1 cellular context compared by ENCODE assay signal in the genomic region with DNA sequence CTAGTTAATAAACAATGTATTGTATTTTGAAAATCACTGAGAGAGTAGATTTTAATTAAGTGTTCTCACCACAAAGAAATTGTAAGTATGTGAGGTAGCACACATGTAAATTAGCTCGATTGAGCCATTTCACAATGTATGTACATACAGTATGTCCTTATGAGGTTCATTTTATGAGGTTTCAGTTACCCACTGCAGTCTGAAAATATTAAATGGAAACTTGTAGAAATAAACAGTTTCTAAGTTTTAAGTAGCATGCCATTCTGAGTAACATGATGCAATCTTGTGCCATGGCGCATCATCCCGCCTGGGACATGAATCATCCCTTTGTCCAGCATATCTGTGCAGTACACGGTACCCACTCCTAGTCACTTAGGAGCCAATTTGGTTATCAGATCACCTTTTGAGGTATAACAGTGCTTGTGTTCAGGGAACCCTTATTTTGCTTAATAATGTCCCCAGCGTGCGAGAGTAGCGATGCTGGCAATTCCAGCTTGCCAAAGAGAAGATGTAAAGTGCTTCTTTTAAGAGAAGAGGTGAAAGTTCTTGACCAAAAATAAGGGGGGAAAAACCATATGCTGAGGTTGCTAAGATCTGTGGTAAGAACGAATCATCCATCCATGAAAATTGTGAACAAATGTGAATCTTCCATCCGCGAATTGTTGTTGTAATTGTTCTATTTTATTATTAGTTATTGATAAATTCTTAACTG.
A peak's percentile ranks its signal among the peaks of the same experiment; 100 is the strongest.
TF ChIP-seq lines count a peak whose summit lies in the region.

No MANE protein-coding gene starts in this region.

TF ChIP-seq in K562, 482 proteins besides CTCF, POLR2A, EP300 and RAD21 (continued from another document and continues in another):
- TF ChIP-seq, protein P1, sequence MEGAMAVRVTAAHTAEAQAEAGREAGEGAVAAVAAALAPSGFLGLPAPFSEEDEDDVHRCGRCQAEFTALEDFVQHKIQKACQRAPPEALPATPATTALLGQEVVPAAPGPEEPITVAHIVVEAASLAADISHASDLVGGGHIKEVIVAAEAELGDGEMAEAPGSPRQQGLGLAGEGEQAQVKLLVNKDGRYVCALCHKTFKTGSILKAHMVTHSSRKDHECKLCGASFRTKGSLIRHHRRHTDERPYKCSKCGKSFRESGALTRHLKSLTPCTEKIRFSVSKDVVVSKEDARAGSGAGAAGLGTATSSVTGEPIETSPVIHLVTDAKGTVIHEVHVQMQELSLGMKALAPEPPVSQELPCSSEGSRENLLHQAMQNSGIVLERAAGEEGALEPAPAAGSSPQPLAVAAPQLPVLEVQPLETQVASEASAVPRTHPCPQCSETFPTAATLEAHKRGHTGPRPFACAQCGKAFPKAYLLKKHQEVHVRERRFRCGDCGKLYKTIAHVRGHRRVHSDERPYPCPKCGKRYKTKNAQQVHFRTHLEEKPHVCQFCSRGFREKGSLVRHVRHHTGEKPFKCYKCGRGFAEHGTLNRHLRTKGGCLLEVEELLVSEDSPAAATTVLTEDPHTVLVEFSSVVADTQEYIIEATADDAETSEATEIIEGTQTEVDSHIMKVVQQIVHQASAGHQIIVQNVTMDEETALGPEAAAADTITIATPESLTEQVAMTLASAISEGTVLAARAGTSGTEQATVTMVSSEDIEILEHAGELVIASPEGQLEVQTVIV (CRISPR knock-in tag; IDR thresholded peaks at IDR 0.05; ENCODE audit: borderline replicate concordance) = no peak
- TF ChIP-seq, protein P2, sequence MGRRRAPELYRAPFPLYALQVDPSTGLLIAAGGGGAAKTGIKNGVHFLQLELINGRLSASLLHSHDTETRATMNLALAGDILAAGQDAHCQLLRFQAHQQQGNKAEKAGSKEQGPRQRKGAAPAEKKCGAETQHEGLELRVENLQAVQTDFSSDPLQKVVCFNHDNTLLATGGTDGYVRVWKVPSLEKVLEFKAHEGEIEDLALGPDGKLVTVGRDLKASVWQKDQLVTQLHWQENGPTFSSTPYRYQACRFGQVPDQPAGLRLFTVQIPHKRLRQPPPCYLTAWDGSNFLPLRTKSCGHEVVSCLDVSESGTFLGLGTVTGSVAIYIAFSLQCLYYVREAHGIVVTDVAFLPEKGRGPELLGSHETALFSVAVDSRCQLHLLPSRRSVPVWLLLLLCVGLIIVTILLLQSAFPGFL (CRISPR knock-in tag; IDR thresholded peaks at IDR 0.05) = no peak
- TF ChIP-seq ZNF740 (CRISPR knock-in tag; IDR thresholded peaks at IDR 0.05) = no peak
- no peak for TF ChIP-seq ZNF740 (tag; IDR thresholded peaks at IDR 0.05)
- TF ChIP-seq ZNF134 (CRISPR knock-in tag; conservative IDR thresholded peaks at IDR 0.05) = no peak
- peak; percentile 94 for TF ChIP-seq CTBP1 (IDR thresholded peaks at IDR 0.05; ENCODE audit: borderline replicate concordance)
- TF ChIP-seq, protein P3, sequence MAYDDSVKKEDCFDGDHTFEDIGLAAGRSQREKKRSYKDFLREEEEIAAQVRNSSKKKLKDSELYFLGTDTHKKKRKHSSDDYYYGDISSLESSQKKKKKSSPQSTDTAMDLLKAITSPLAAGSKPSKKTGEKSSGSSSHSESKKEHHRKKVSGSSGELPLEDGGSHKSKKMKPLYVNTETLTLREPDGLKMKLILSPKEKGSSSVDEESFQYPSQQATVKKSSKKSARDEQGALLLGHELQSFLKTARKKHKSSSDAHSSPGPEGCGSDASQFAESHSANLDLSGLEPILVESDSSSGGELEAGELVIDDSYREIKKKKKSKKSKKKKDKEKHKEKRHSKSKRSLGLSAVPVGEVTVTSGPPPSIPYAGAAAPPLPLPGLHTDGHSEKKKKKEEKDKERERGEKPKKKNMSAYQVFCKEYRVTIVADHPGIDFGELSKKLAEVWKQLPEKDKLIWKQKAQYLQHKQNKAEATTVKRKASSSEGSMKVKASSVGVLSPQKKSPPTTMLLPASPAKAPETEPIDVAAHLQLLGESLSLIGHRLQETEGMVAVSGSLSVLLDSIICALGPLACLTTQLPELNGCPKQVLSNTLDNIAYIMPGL (CRISPR knock-in tag; IDR thresholded peaks at IDR 0.05) = no peak
- TF ChIP-seq ZNF518B (CRISPR knock-in tag; IDR thresholded peaks at IDR 0.05) = no peak
- no peak for TF ChIP-seq RBM22 (IDR thresholded peaks at IDR 0.05; ENCODE audit: low read depth, low read length, poor library complexity, severe bottlenecking)
- TF ChIP-seq ZNF165 (CRISPR knock-in tag; IDR thresholded peaks at IDR 0.05; ENCODE audit: borderline replicate concordance) = no peak
- TF ChIP-seq, protein P4, sequence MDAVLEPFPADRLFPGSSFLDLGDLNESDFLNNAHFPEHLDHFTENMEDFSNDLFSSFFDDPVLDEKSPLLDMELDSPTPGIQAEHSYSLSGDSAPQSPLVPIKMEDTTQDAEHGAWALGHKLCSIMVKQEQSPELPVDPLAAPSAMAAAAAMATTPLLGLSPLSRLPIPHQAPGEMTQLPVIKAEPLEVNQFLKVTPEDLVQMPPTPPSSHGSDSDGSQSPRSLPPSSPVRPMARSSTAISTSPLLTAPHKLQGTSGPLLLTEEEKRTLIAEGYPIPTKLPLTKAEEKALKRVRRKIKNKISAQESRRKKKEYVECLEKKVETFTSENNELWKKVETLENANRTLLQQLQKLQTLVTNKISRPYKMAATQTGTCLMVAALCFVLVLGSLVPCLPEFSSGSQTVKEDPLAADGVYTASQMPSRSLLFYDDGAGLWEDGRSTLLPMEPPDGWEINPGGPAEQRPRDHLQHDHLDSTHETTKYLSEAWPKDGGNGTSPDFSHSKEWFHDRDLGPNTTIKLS (IDR thresholded peaks at IDR 0.05; ENCODE audit: borderline replicate concordance, low read depth) = no peak
- TF ChIP-seq NCOA1 (IDR thresholded peaks at IDR 0.05; ENCODE audit: low read depth) = no peak
- 0 out of 4 replicates have a peak, but pooled peaks of 1 of the 2 experiments have one; percentile 21 for TF ChIP-seq ZNF318 (IDR thresholded peaks at IDR 0.05; ENCODE audit: borderline replicate concordance in 1 of 2, low read depth in 1 of 2)
- no peak for TF ChIP-seq NFIC (IDR thresholded peaks at IDR 0.05)
- no peak for TF ChIP-seq ZBTB12 (CRISPR knock-in tag; IDR thresholded peaks at IDR 0.05)
- TF ChIP-seq TCF3 (CRISPR knock-in tag; IDR thresholded peaks at IDR 0.05) = peak; percentile 66
- TF ChIP-seq TAL1 (IDR thresholded peaks at IDR 0.05) = peak; percentile 49; the same call in 1 of the 2 replicates
- no peak for TF ChIP-seq DIDO1 (tag; IDR thresholded peaks at IDR 0.05; ENCODE audit: low read depth)
- no peak for TF ChIP-seq PHF8 (IDR thresholded peaks at IDR 0.05; ENCODE audit: borderline replicate concordance, low read length)
- TF ChIP-seq, protein P5, sequence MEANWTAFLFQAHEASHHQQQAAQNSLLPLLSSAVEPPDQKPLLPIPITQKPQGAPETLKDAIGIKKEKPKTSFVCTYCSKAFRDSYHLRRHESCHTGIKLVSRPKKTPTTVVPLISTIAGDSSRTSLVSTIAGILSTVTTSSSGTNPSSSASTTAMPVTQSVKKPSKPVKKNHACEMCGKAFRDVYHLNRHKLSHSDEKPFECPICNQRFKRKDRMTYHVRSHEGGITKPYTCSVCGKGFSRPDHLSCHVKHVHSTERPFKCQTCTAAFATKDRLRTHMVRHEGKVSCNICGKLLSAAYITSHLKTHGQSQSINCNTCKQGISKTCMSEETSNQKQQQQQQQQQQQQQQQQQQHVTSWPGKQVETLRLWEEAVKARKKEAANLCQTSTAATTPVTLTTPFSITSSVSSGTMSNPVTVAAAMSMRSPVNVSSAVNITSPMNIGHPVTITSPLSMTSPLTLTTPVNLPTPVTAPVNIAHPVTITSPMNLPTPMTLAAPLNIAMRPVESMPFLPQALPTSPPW (CRISPR knock-in tag; IDR thresholded peaks at IDR 0.05) = peak; percentile 29; the same call in 1 of the 2 replicates
- peak; percentile 84; the same call in 1 of the 2 replicates for TF ChIP-seq ZNF395 (CRISPR knock-in tag; IDR thresholded peaks at IDR 0.05)
